Comparison of ENCODE assay signal across 1 cellular context in genomic region chr12:1297639-1298038, GRCh38.
A peak's percentile ranks its signal among the peaks of the same experiment; 100 is the strongest.
TF ChIP-seq lines count a peak whose summit lies in the region.

No MANE protein-coding gene starts in this region.

TF ChIP-seq in K562, 482 proteins besides CTCF, POLR2A, EP300 and RAD21 (continued from another document):
- TF ChIP-seq, protein P1, sequence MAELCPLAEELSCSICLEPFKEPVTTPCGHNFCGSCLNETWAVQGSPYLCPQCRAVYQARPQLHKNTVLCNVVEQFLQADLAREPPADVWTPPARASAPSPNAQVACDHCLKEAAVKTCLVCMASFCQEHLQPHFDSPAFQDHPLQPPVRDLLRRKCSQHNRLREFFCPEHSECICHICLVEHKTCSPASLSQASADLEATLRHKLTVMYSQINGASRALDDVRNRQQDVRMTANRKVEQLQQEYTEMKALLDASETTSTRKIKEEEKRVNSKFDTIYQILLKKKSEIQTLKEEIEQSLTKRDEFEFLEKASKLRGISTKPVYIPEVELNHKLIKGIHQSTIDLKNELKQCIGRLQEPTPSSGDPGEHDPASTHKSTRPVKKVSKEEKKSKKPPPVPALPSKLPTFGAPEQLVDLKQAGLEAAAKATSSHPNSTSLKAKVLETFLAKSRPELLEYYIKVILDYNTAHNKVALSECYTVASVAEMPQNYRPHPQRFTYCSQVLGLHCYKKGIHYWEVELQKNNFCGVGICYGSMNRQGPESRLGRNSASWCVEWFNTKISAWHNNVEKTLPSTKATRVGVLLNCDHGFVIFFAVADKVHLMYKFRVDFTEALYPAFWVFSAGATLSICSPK (IDR thresholded peaks at IDR 0.05; ENCODE audit: borderline replicate concordance), result no peak
- TF ChIP-seq ZNF217 (CRISPR knock-in tag; IDR thresholded peaks at IDR 0.05), result no peak
- TF ChIP-seq TRIM28 (IDR thresholded peaks at IDR 0.05), result no peak
- no peak for TF ChIP-seq ZNF561 (CRISPR knock-in tag; conservative IDR thresholded peaks at IDR 0.05)
- no peak for TF ChIP-seq TAL1 (IDR thresholded peaks at IDR 0.05)
- no peak for TF ChIP-seq HNRNPH1 (optimal IDR thresholded peaks at IDR 0.05; ENCODE audit: low read depth, low read length)
- TF ChIP-seq CREM (IDR thresholded peaks at IDR 0.05; ENCODE audit: low read depth), result no peak
- peak; percentile 75 for TF ChIP-seq ZNF316 (IDR thresholded peaks at IDR 0.05)
